ENCODE assay signal across 16 cellular contexts in genomic region chr9:72205513-72205912, GRCh38. TPM values are rescaled to one million over a fixed set of nuclear protein-coding genes. Genes with fewer than 3 reads are reported as not detected.
DNase-seq lines count a peak whose midpoint lies in the region; ATAC-seq, FAIRE-seq and TF ChIP-seq lines count a peak whose summit lies in the region.
"Had no signal": no experiment of that assay in that cellular context is flagged by ENCODE, and none has a peak within 500 bp of the region (broad histone marks: within the 10 kb centered on the region; RNA-seq: fewer than 3 reads in every experiment).

No MANE protein-coding gene starts in this region.

- RAD21 ChIA-PET in GM12878 (lab: Charles Lee; ENCODE audit: unreplicated experiment): interaction anchor here (0.7 to 13.6 kb wide), 20 partner anchors 11 to 949 kb away, joined by 3 to 242 read pairs (median 5); partner anchors contain the start of gene ZFAND5

- no peaks in the 10 kb centered on the region for H3K36me3 ChIP-seq in GM12878 (ENCODE audit: control insufficient read depth in 2 of 2, insufficient read depth in 2 of 2, low read length in 1 of 2)
- H3K36me3 ChIP-seq: HAP-1, ovary, vagina had no signal

- H3K36me3 Mint-ChIP-seq in T-helper 17 cell (ENCODE audit: low read depth): no peaks in the 10 kb centered on the region

- no peaks in the 10 kb centered on the region for H4K20me1 ChIP-seq in GM12878 (ENCODE audit: control insufficient read depth, insufficient read depth)

- peaks cover 4% of the 10 kb centered on the region for H3K4me1 ChIP-seq in GM12878 (ENCODE audit: control insufficient read depth, insufficient read depth, low read length)
- H3K4me1 ChIP-seq: HAP-1, vagina had no signal

- H3K27ac ChIP-seq in GM12878 (ENCODE audit: control insufficient read depth, insufficient read depth): no peak overlapping the region
- H3K27ac ChIP-seq: epithelial cell of prostate, ovary, vagina had no signal

- BruUV-seq in GM12878 (replicated peaks; lab: Mats Ljungman, UMichigan): no TSS peak

- no peaks in the 10 kb centered on the region for H3K27me3 ChIP-seq in GM12878 (replicated peaks in 1 of 2; ENCODE audit: control insufficient read depth in 2 of 2, insufficient read depth in 2 of 2, low read length in 1 of 2)
- H3K27me3 ChIP-seq: ovary, vagina had no signal

- peak; percentile 38 for DNase-seq in GM12878 (ENCODE audit: low read depth, low spot score)
- DNase-seq in T-helper 17 cell: no peak
- no peak for DNase-seq in NCI-H2029 treated with DMSO at 0.1 percent for 48 hours (lab: John Stamatoyannopoulos, UW)
- DNase-seq in NCI-H2227 (lab: John Stamatoyannopoulos, UW; ENCODE audit: unreplicated experiment): no peak
- DNase-seq in NCI-H1048 (lab: John Stamatoyannopoulos, UW): no peak
- DNase-seq: activated naive CD8-positive, alpha-beta T cell treated with anti-CD3 and anti-CD28 coated beads, Interleukin-2, amount 50 U/mL, for 24 hours; COR-L47; NCI-H1092; ovary had no signal

- peaks cover 3% of the 10 kb centered on the region for H3K4me1 Mint-ChIP-seq in T-helper 17 cell
- H3K4me1 Mint-ChIP-seq: activated naive CD8-positive, alpha-beta T cell treated with anti-CD3 and anti-CD28 coated beads, Interleukin-2, amount 50 U/mL, for 24 hours had no signal

- SMC1A ChIA-PET in GM12878 (lab: Charles Lee; ENCODE audit: uncharacterized antibody, unreplicated experiment): interaction anchor here (0.6 to 12.2 kb wide), 30 partner anchors 9 to 525 kb away, joined by 3 to 446 read pairs (median 5); partner anchors contain the start of gene ZFAND5

- no peaks in the 10 kb centered on the region for H3K9me3 ChIP-seq in GM12878 (replicated peaks; ENCODE audit: control insufficient read depth, insufficient read depth, low read length)
- H3K9me3 ChIP-seq in T-helper 17 cell (ENCODE audit: control insufficient read depth, low read length, poor library complexity, severe bottlenecking): no peaks in the 10 kb centered on the region
- H3K9me3 ChIP-seq: HAP-1, ovary, vagina had no signal

- intact Hi-C loops in GM12878 (cut with micrococcal nuclease; ENCODE audit: unreplicated experiment): loop anchor here (2.0 to 10.0 kb wide), 4 partner anchors 51 to 319 kb away; partner anchors contain the start of genes TMC1 and ZFAND5

- H3K4me3 Mint-ChIP-seq in T-helper 17 cell: no peak overlapping the region
- H3K4me3 Mint-ChIP-seq: activated naive CD8-positive, alpha-beta T cell treated with anti-CD3 and anti-CD28 coated beads, Interleukin-2, amount 50 U/mL, for 24 hours had no signal

- peak overlapping the region; percentile 24; the same call in 1 of the 2 replicates for H3K4me2 ChIP-seq in GM12878 (ENCODE audit: control insufficient read depth, insufficient read depth)

- ATAC-seq in GM18511 (IDR thresholded peaks at IDR 0.05; ENCODE audit: unreplicated experiment) (peak; percentile 73), GM19468 (IDR thresholded peaks at IDR 0.05; ENCODE audit: extremely low read depth, unreplicated experiment) (peak; percentile 62), HG03025 (IDR thresholded peaks at IDR 0.05; ENCODE audit: low FRiP score, unreplicated experiment) (peak; percentile 57), GM12878 (peak; percentile 79), T-helper 17 cell (no peak)
- ATAC-seq: activated naive CD8-positive, alpha-beta T cell treated with anti-CD3 and anti-CD28 coated beads, Interleukin-2, amount 50 U/mL, for 24 hours had no signal

- no peak overlapping the region for H3K4me3 ChIP-seq in GM12878
- H3K4me3 ChIP-seq: HAP-1, ovary, vagina had no signal

- no peak overlapping the region for H3K9ac ChIP-seq in GM12878 (ENCODE audit: control insufficient read depth, insufficient read depth, low read length)

- in situ Hi-C loops in GM12878 (cut with MboI): no loop called here

- no peak overlapping the region for H3K27ac Mint-ChIP-seq in T-helper 17 cell
- H3K27ac Mint-ChIP-seq: activated naive CD8-positive, alpha-beta T cell treated with anti-CD3 and anti-CD28 coated beads, Interleukin-2, amount 50 U/mL, for 24 hours had no signal

- peaks cover 25% of the 10 kb centered on the region for H3K27me3 Mint-ChIP-seq in T-helper 17 cell

- H3K79me2 ChIP-seq in GM12878 (ENCODE audit: control insufficient read depth, insufficient read depth, low read length): no peaks in the 10 kb centered on the region

- no peak for TF ChIP-seq RAD21 in GM12878 (IDR thresholded peaks at IDR 0.05; ENCODE audit: insufficient read depth, low read depth, low read length)

- TF ChIP-seq EP300 in GM12878 (IDR thresholded peaks at IDR 0.05; ENCODE audit: borderline replicate concordance in 1 of 2, control insufficient read depth in 1 of 2, low read depth in 2 of 2, low read length in 2 of 2): peak in 1 of 2 experiments; percentile 30; a peak in 1 of 4 replicates

- FAIRE-seq in GM12878 (lab: Jason Lieb, UNC): peak; percentile 71
- FAIRE-seq: islet of Langerhans had no signal

- POLR2A ChIA-PET in GM12878 (lab: Charles Lee): interaction anchor here (0.7 to 3.3 kb wide), 10 partner anchors 10 to 294 kb away, joined by 3 to 32 read pairs (median 5); partner anchors contain the start of genes ABHD17B, C9orf85 and ZFAND5

- no peak for TF ChIP-seq POLR2A in GM12878 (IDR thresholded peaks at IDR 0.05; ENCODE audit: low read depth, low read length)

- TF ChIP-seq CTCF in GM12878 (IDR thresholded peaks at IDR 0.05 in 2 of 3, conservative IDR thresholded peaks at IDR 0.05 in 1 of 3; ENCODE audit: control insufficient read depth in 2 of 3, extremely low read depth in 1 of 3, insufficient read depth in 1 of 3, low read depth in 3 of 3, low read length in 3 of 3): no peak

- peak overlapping the region; percentile 37 for H2AFZ ChIP-seq in GM12878 (ENCODE audit: control insufficient read depth, low read depth, low read length)

- CTCF ChIA-PET in GM12878 (lab: Yijun Ruan, JAX): interaction anchor here (0.5 to 10.5 kb wide), 17 partner anchors 9 to 547 kb away, joined by 3 to 468 read pairs (median 4); no protein-coding TSS in a partner anchor

TF ChIP-seq in GM12878, 131 proteins besides CTCF, POLR2A, EP300 and RAD21:
- peak; percentile 41; the same call in 1 of the 2 replicates for TF ChIP-seq ZNF622 (IDR thresholded peaks at IDR 0.05)
- TF ChIP-seq EGR1 (IDR thresholded peaks at IDR 0.05; ENCODE audit: borderline replicate concordance in 1 of 2, low read depth in 2 of 2, low read length in 2 of 2): no peak
- peak; percentile 89 for TF ChIP-seq ZNF687 (IDR thresholded peaks at IDR 0.05)
- TF ChIP-seq MEF2B (IDR thresholded peaks at IDR 0.05; ENCODE audit: partially characterized antibody, poor library complexity, severe bottlenecking): peak; percentile 59
- TF ChIP-seq RAD51 (IDR thresholded peaks at IDR 0.05): 0 out of 2 replicates have a peak, but pooled peaks have one; percentile 40
- no peak for TF ChIP-seq STAT1 (conservative IDR thresholded peaks at IDR 0.05)
- peak; percentile 40 to 41; a peak in 2 of 4 replicates for TF ChIP-seq BHLHE40 (IDR thresholded peaks at IDR 0.05; ENCODE audit: borderline replicate concordance in 1 of 2, low read depth in 2 of 2, low read length in 1 of 2)
- TF ChIP-seq NBN (IDR thresholded peaks at IDR 0.05): 0 out of 2 replicates have a peak, but pooled peaks have one; percentile 9
- TF ChIP-seq BACH1 (IDR thresholded peaks at IDR 0.05; ENCODE audit: borderline replicate concordance): no peak
- peak; percentile 80 for TF ChIP-seq RFX5 (IDR thresholded peaks at IDR 0.05; ENCODE audit: low read depth, low read length)

RNA-seq across cellular contexts. Expression of gene GDA, which starts 56.3 kb away (rescaled TPM):
- total RNA-seq in GM12878 (2013; cell fraction: nucleolus; rRNA removed): 0.51 and 0.63 TPM in 2 replicates
- total RNA-seq in GM12878 (2014; rRNA removed) (0.56 and 0.87 TPM in 2 replicates), GM12878 (2014; rRNA removed; fragmentation: Illumina TruSeq; extraction: Trizol) (0.28 and 0.45 TPM in 2 replicates), GM12878 (2021) (0.27 and 0.72 TPM in 2 replicates), T-helper 17 cell (not detected)
- not detected for polyA plus RNA-seq in GM12878 (2011; ENCODE audit: low read depth)
- polyA plus RNA-seq in GM12878 (2011; rRNA removed) (17.9 and 27.2 TPM in 2 replicates), GM12878 (2014; fragmentation: Illumina TruSeq; extraction: Trizol) (0.47 and 1.4 TPM in 2 replicates), GM12878 (2014; fragmentation: Nextera tagmentation; extraction: Ambion mirVana) (under 1 TPM; 0.23 to 0.49 TPM), GM12878 (2014; rRNA removed) (0.19 and 0.20 TPM in 2 replicates), GM12878 (2016; fragmentation: Nextera tagmentation; extraction: Ambion mirVana) (not detected)
- polyA plus RNA-seq in GM12878 (2011; cell fraction: cytosol; rRNA removed): 4.4 and 5.6 TPM in 2 replicates
- polyA plus RNA-seq in GM12878 (2011; cell fraction: nucleus; rRNA removed): 12.1 and 12.9 TPM in 2 replicates
- 0.07 TPM in 1 of 2 replicates, not detected in the other for polyA plus RNA-seq in GM12878 (2012)
- 8.1 and 10.0 TPM in 2 replicates for polyA minus RNA-seq in GM12878 (2011; rRNA and poly(A)+ RNA removed)
- 5.9 and 7.8 TPM in 2 replicates for polyA minus RNA-seq in GM12878 (2011; cell fraction: cytosol; rRNA and poly(A)+ RNA removed)
- 5.1 and 5.3 TPM in 2 replicates for polyA minus RNA-seq in GM12878 (2011; cell fraction: nucleus; rRNA and poly(A)+ RNA removed)
- total RNA-seq: vagina had no signal
